In the genomic region with DNA sequence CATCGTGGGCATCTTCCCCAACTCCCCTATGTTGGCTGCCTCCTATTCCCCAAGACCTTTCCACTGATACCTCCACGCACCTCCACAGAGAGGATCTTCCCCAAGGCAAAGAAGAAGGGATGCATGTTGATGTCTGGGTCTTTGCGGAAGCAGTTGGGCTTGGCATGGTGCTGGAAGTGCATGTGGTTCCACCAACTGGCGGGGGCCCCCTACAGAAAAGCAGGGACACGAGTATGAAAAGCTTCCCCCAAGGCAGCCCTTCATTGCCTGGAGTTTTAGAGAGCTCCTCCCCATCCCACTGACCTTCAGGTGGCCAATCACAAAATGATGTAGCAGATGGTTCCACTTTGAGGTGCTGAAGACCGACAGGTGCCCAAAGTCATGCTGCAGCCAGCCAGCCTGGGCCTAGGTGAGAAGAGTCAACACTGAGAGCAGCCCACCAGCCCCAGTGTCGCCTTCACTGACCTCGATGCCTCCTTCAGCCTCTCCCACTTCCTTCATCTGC, we compare ENCODE assay signal across 18 cellular contexts. TPM values are rescaled to one million over a fixed set of nuclear protein-coding genes. Genes with fewer than 3 reads are reported as not detected.
A peak's percentile ranks its signal among the peaks of the same experiment; 100 is the strongest.
DNase-seq lines count a peak whose midpoint lies in the region; ATAC-seq, FAIRE-seq and TF ChIP-seq lines count a peak whose summit lies in the region.
"Had no signal": no experiment of that assay in that cellular context is flagged by ENCODE, and none has a peak within 500 bp of the region (broad histone marks: within the 10 kb centered on the region; RNA-seq: fewer than 3 reads in every experiment).

No MANE protein-coding gene starts in this region.

- H3K36me3 Mint-ChIP-seq in chondrocyte (ENCODE audit: low read depth), result peaks cover 20% of the 10 kb centered on the region

- H3K27me3 Mint-ChIP-seq in chondrocyte (ENCODE audit: low read depth), result no peaks in the 10 kb centered on the region

- no peak for TF ChIP-seq RAD21 in K562 (CRISPR knock-in tag; conservative IDR thresholded peaks at IDR 0.05 in 1 of 2, IDR thresholded peaks at IDR 0.05 in 1 of 2)

- no peak for TF ChIP-seq EP300 in K562 (IDR thresholded peaks at IDR 0.05; ENCODE audit: low read length)

- H3K4me1 ChIP-seq in K562 (replicated peaks in 1 of 2; ENCODE audit: control insufficient read depth in 2 of 2, insufficient read depth in 2 of 2, low read length in 2 of 2) (peaks cover 24 to 35% of the 10 kb centered on the region in 2 experiments; a peak in 4 of 5 replicates), spleen (peaks cover 0 to 15% (median 9%) of the 10 kb centered on the region in 6 donors), mammary epithelial cell (ENCODE audit: insufficient read depth, low read length) (peaks cover 12% of the 10 kb centered on the region)

- no peak for ATAC-seq in K562

- H3K9me3 ChIP-seq in K562 (replicated peaks; ENCODE audit: control insufficient read depth, insufficient read depth, low read depth, low read length) (no peaks in the 10 kb centered on the region), spleen (no peaks in the 10 kb centered on the region), mammary epithelial cell (replicated peaks; ENCODE audit: insufficient read depth, low read length) (no peaks in the 10 kb centered on the region)
- H3K9me3 ChIP-seq: Caco-2 had no signal

- in situ Hi-C loops in K562 (cut with MboI), result no loop called here
- in situ Hi-C loops in mammary epithelial cell (cut with MboI; ENCODE audit: low sequenced_read_pairs in 2 of 2), result no loop called here

- intact Hi-C loops in K562 (cut with micrococcal nuclease) (no loop called here), spleen (cut with DNase I; ENCODE audit: low total_unique reads) (no loop called here), mammary epithelial cell (cut with micrococcal nuclease) (no loop called here)

- FAIRE-seq in K562 (lab: Jason Lieb, UNC), result no peak
- FAIRE-seq: GM12891, GM18507, H1 had no signal

- POLR2A ChIA-PET in K562 (lab: Yijun Ruan, JAX), result interaction anchor here (0.6 to 5.9 kb wide), 7 partner anchors 12 to 296 kb away, joined by 3 to 48 read pairs (median 3); a partner anchor contains a TSS

- H3K9me3 Mint-ChIP-seq in chondrocyte (ENCODE audit: low read depth), result no peaks in the 10 kb centered on the region
- H3K9me3 Mint-ChIP-seq: CD4-positive, alpha-beta memory T cell had no signal

- WGBS in K562 (ENCODE audit: insufficient coverage, low coverage, missing lambda C conversion rate), result 86% methylated on average over 8 of the region's 8 CpGs
- WGBS in spleen, 5 donors, result 93 to 99% (median 96%) methylated on average over 8 of the region's 8 CpGs
- 98% methylated on average over 8 of the region's 8 CpGs for WGBS in mammary epithelial cell (ENCODE audit: low coverage, missing lambda C conversion rate)

- CTCF ChIA-PET in K562 (lab: Yijun Ruan, JAX; ENCODE audit: low intra/inter-chr PET ratio) (no interaction called here), mammary epithelial cell (lab: Charles Lee; ENCODE audit: low non-redundant PET) (no interaction called here)

- TF ChIP-seq CTCF in K562 (IDR thresholded peaks at IDR 0.05 in 2 of 3, conservative IDR thresholded peaks at IDR 0.05 in 1 of 3; ENCODE audit: insufficient read depth in 2 of 3, low read depth in 1 of 3, low read length in 3 of 3) (no peak), chondrocyte (IDR thresholded peaks at IDR 0.05) (no peak), spleen (IDR thresholded peaks at IDR 0.05 in 8 of 11, conservative IDR thresholded peaks at IDR 0.05 in 3 of 11) (no peak), mammary epithelial cell (conservative IDR thresholded peaks at IDR 0.05 in 1 of 2, IDR thresholded peaks at IDR 0.05 in 1 of 2; ENCODE audit: extremely low read depth in 1 of 2, insufficient read depth in 1 of 2, low read depth in 1 of 2, low read length in 2 of 2) (no peak)

- H3K27ac Mint-ChIP-seq in chondrocyte (ENCODE audit: unreplicated experiment), result no peak overlapping the region
- H3K27ac Mint-ChIP-seq: CD4-positive, alpha-beta memory T cell had no signal

- H3K79me2 ChIP-seq in K562 (ENCODE audit: control insufficient read depth, insufficient read depth, low read length) (peaks cover 61% of the 10 kb centered on the region), mammary epithelial cell (ENCODE audit: insufficient read depth, low read length) (peaks cover 7% of the 10 kb centered on the region)

- peaks cover 91% of the 10 kb centered on the region for H3K36me3 ChIP-seq in K562 (ENCODE audit: control insufficient read depth, insufficient read depth, low read length)
- peaks cover 0 to 65% (median 8%) of the 10 kb centered on the region in 6 donors for H3K36me3 ChIP-seq in spleen
- H3K36me3 ChIP-seq in mammary epithelial cell (ENCODE audit: insufficient read depth, low read length), result peaks cover 14% of the 10 kb centered on the region

- peaks cover 10% of the 10 kb centered on the region for H3K4me1 Mint-ChIP-seq in chondrocyte (ENCODE audit: low read depth)

- TF ChIP-seq POLR2A in K562 (conservative IDR thresholded peaks at IDR 0.05) (0 out of 2 replicates have a peak, but pooled peaks have one; percentile 2), spleen (IDR thresholded peaks at IDR 0.05) (no peak)

- DNase-seq in K562 (ENCODE audit: extremely low read depth in 1 of 4, low spot score in 3 of 4) (no peak), chondrocyte (ENCODE audit: low spot score) (peak; percentile 59), spleen (peak; percentile 43), mammary epithelial cell (no peak), GDM1 (lab: John Stamatoyannopoulos, UW) (no peak)
- no peak for DNase-seq in activated effector memory CD4-positive, alpha-beta T cell treated with anti-CD3 and anti-CD28 coated beads, Interleukin-2, amount 50 U/mL, for 16 hours
- DNase-seq: C1 segment of cervical spinal cord; Caco-2; CD4-positive, alpha-beta memory T cell; DMS153; DND-41; GF-D8; GM23248; H7; HCEC 1CT had no signal

- H3K9me1 ChIP-seq in K562 (ENCODE audit: control insufficient read depth, insufficient read depth, low read length), result no peaks in the 10 kb centered on the region

- no TSS peak for BruUV-seq in K562 (replicated peaks; lab: Mats Ljungman, UMichigan)
- no TSS peak for BruUV-seq in mammary epithelial cell (replicated peaks; lab: Mats Ljungman, UMichigan)

- H3K27ac ChIP-seq in K562 (ENCODE audit: extremely low read depth, low read depth, low read length) (no peak overlapping the region), spleen (no peak overlapping the region), mammary epithelial cell (ENCODE audit: insufficient read depth, low read depth, low read length) (no peak overlapping the region)
- H3K27ac ChIP-seq: GM23248 had no signal

- H3K4me3 Mint-ChIP-seq in chondrocyte (ENCODE audit: unreplicated experiment), result no peak overlapping the region
- H3K4me3 Mint-ChIP-seq: CD4-positive, alpha-beta memory T cell had no signal

- dilution Hi-C loops in mammary epithelial cell (cut with HindIII; ENCODE audit: low sequenced_read_pairs), result loop anchor here (5.0 to 10.0 kb wide), 3 partner anchors 37 to 864 kb away; a partner anchor contains a TSS

- 0 out of 4 replicates have a peak overlapping the region, but pooled peaks of 1 of the 2 experiments have one; percentile 40 for H3K9ac ChIP-seq in K562 (ENCODE audit: insufficient read depth in 1 of 2, low read depth in 2 of 2, low read length in 2 of 2)
- no peak overlapping the region for H3K9ac ChIP-seq in mammary epithelial cell (ENCODE audit: insufficient read depth, low read length)
- H3K9ac ChIP-seq: GM23248 had no signal

- H2AFZ ChIP-seq in K562 (ENCODE audit: low read depth, low read length) (no peak overlapping the region), mammary epithelial cell (ENCODE audit: low read depth, low read length) (no peak overlapping the region)
- H2AFZ ChIP-seq: GM23248 had no signal

- H3K27me3 ChIP-seq in K562 (ENCODE audit: control insufficient read depth in 2 of 2, insufficient read depth in 2 of 2, low read length in 2 of 2) (no peaks in the 10 kb centered on the region; a peak in 1 of 5 replicates), spleen (replicated peaks in 1 of 7) (peaks cover 0 to 17% (median 0%) of the 10 kb centered on the region in 7 donors), mammary epithelial cell (ENCODE audit: insufficient read depth, low read length) (no peaks in the 10 kb centered on the region)

- H3K4me3 ChIP-seq in K562, result no peak overlapping the region
- no peak overlapping the region for H3K4me3 ChIP-seq in spleen
- no peak overlapping the region for H3K4me3 ChIP-seq in mammary epithelial cell (replicated peaks in 1 of 3; ENCODE audit: insufficient read depth in 1 of 3, low read depth in 2 of 3, low read length in 3 of 3)
- H3K4me3 ChIP-seq: GM23248 had no signal

- H3K4me2 ChIP-seq in K562 (ENCODE audit: insufficient read depth, low read length) (no peak overlapping the region), mammary epithelial cell (ENCODE audit: insufficient read depth, low read depth, low read length) (no peak overlapping the region)

- H4K20me1 ChIP-seq in K562 (replicated peaks; ENCODE audit: control insufficient read depth, insufficient read depth, low read length) (no peaks in the 10 kb centered on the region), mammary epithelial cell (ENCODE audit: insufficient read depth, low read length) (no peaks in the 10 kb centered on the region)

RNA-seq across cellular contexts. Expression of a gene that starts 6.1 kb away (rescaled TPM):
- total RNA-seq in K562 (2011; cell fraction: chromatin; rRNA removed; ENCODE audit: low replicate concordance), result 611 and 866 TPM in 2 replicates
- 866 and 894 TPM in 2 replicates for total RNA-seq in K562 (2011; cell fraction: nucleolus; rRNA removed)
- 825 and 959 TPM in 2 replicates for total RNA-seq in K562 (2011; cell fraction: nucleoplasm; rRNA removed)
- total RNA-seq in K562 (2014; rRNA removed), result 250 and 292 TPM in 2 replicates
- 367 and 390 TPM in 2 replicates for total RNA-seq in K562 (2014; rRNA removed; fragmentation: Illumina TruSeq; extraction: Trizol)
- total RNA-seq in K562 (2015; rRNA removed; fragmentation: Illumina TruSeq; extraction: Trizol), result 353 and 364 TPM in 2 replicates
- 378 and 411 TPM in 2 replicates for total RNA-seq in K562 (2021)
- 747 and 864 TPM in 2 replicates for polyA plus RNA-seq in K562 (2011; rRNA removed)
- 1,005 and 1,028 TPM in 2 replicates for polyA plus RNA-seq in K562 (2011; cell fraction: cytosol; rRNA removed)
- polyA plus RNA-seq in K562 (2011; cell fraction: nucleus; rRNA removed), result 277 and 375 TPM in 2 replicates
- polyA plus RNA-seq in K562 (2012), result 228 and 290 TPM in 2 replicates
- 394 and 457 TPM in 2 replicates for polyA plus RNA-seq in K562 (2014; fragmentation: Illumina TruSeq; extraction: Trizol)
- 100 to 1,000 TPM; 110 to 174 TPM for polyA plus RNA-seq in K562 (2014; fragmentation: Nextera tagmentation; extraction: Ambion mirVana)
- polyA plus RNA-seq in K562 (2014; rRNA removed), result 295 and 314 TPM in 2 replicates
- polyA minus RNA-seq in K562 (2011; rRNA and poly(A)+ RNA removed), result 571 and 760 TPM in 2 replicates
- 555 and 599 TPM in 2 replicates for polyA minus RNA-seq in K562 (2011; cell fraction: cytosol; rRNA and poly(A)+ RNA removed)
- 280 and 292 TPM in 2 replicates for polyA minus RNA-seq in K562 (2011; cell fraction: nucleus; rRNA and poly(A)+ RNA removed)
- total RNA-seq in chondrocyte, result 72.6 to 95.5 TPM (median 74.6 TPM) in 3 replicates
- total RNA-seq in spleen, result 10 to 100 TPM in 6 of 7 donors, 1 to 10 TPM in 1; 8.6 to 25.6 (median 12.9) TPM
- polyA plus RNA-seq in spleen, result 1 to 10 TPM; 2.2 to 6.7 (median 3.3) TPM
- total RNA-seq in mammary epithelial cell, result 10 to 100 TPM; 32.9 to 38.8 TPM
- polyA plus RNA-seq in mammary epithelial cell, result 56.1 TPM
- polyA minus RNA-seq in mammary epithelial cell, result 31.0 TPM

RNA-seq across cellular contexts. Expression of a gene that starts 17.4 kb away (rescaled TPM):
- total RNA-seq in K562 (2011; cell fraction: chromatin; rRNA removed; ENCODE audit: low replicate concordance), result 49.3 and 107 TPM in 2 replicates
- total RNA-seq in K562 (2011; cell fraction: nucleolus; rRNA removed), result 68.6 and 70.4 TPM in 2 replicates
- total RNA-seq in K562 (2011; cell fraction: nucleoplasm; rRNA removed), result 66.5 and 86.0 TPM in 2 replicates
- total RNA-seq in K562 (2014; rRNA removed) (13.2 and 17.7 TPM in 2 replicates), K562 (2014; rRNA removed; fragmentation: Illumina TruSeq; extraction: Trizol) (14.5 and 16.2 TPM in 2 replicates), K562 (2015; rRNA removed; fragmentation: Illumina TruSeq; extraction: Trizol) (11.5 and 12.0 TPM in 2 replicates), K562 (2021) (28.6 and 30.4 TPM in 2 replicates), chondrocyte (202 to 315 TPM (median 297 TPM) in 3 replicates), spleen (10 to 100 TPM in 5 of 7 donors, 1 to 10 TPM in 2; 2.8 to 20.6 (median 11.1) TPM), mammary epithelial cell (100 to 1,000 TPM in 1 of 2 donors, 10 to 100 TPM in 1; 70.7 to 222 TPM)
- polyA plus RNA-seq in K562 (2011; rRNA removed) (42.8 and 57.1 TPM in 2 replicates), K562 (2014; fragmentation: Illumina TruSeq; extraction: Trizol) (33.9 and 39.7 TPM in 2 replicates), K562 (2014; fragmentation: Nextera tagmentation; extraction: Ambion mirVana) (1 to 10 TPM; 2.9 to 5.3 TPM), K562 (2014; rRNA removed) (23.9 and 27.2 TPM in 2 replicates), spleen (10 to 100 TPM in 2 of 3 donors, 1 to 10 TPM in 1; 5.5 to 16.8 (median 14.6) TPM), mammary epithelial cell (314 TPM)
- 45.6 and 51.9 TPM in 2 replicates for polyA plus RNA-seq in K562 (2011; cell fraction: cytosol; rRNA removed)
- polyA plus RNA-seq in K562 (2011; cell fraction: nucleus; rRNA removed), result 34.1 and 48.4 TPM in 2 replicates
- 27.8 and 43.6 TPM in 2 replicates for polyA plus RNA-seq in K562 (2012)
- polyA minus RNA-seq in K562 (2011; rRNA and poly(A)+ RNA removed), result 38.9 and 48.8 TPM in 2 replicates
- 21.3 and 32.6 TPM in 2 replicates for polyA minus RNA-seq in K562 (2011; cell fraction: cytosol; rRNA and poly(A)+ RNA removed)
- 10.5 and 15.2 TPM in 2 replicates for polyA minus RNA-seq in K562 (2011; cell fraction: nucleus; rRNA and poly(A)+ RNA removed)
- polyA minus RNA-seq in mammary epithelial cell, result 502 TPM

RNA-seq across cellular contexts. Expression of a gene that starts 18.0 kb away (rescaled TPM):
- total RNA-seq in K562 (2011; cell fraction: chromatin; rRNA removed; ENCODE audit: low replicate concordance), result 27.9 and 42.4 TPM in 2 replicates
- 50.0 and 60.9 TPM in 2 replicates for total RNA-seq in K562 (2011; cell fraction: nucleolus; rRNA removed)
- 37.0 and 43.3 TPM in 2 replicates for total RNA-seq in K562 (2011; cell fraction: nucleoplasm; rRNA removed)
- total RNA-seq in K562 (2014; rRNA removed) (156 and 172 TPM in 2 replicates), K562 (2014; rRNA removed; fragmentation: Illumina TruSeq; extraction: Trizol) (130 and 137 TPM in 2 replicates), K562 (2015; rRNA removed; fragmentation: Illumina TruSeq; extraction: Trizol) (150 and 154 TPM in 2 replicates), K562 (2021) (140 and 150 TPM in 2 replicates), chondrocyte (12.6 to 27.1 TPM (median 13.2 TPM) in 3 replicates), spleen (10 to 100 TPM in 5 of 7 donors, 1 to 10 TPM in 2; 8.9 to 17.2 (median 14.8) TPM), mammary epithelial cell (10 to 100 TPM; 11.7 to 46.1 TPM)
- polyA plus RNA-seq in K562 (2011; rRNA removed) (91.3 and 124 TPM in 2 replicates), K562 (2014; fragmentation: Illumina TruSeq; extraction: Trizol) (138 and 146 TPM in 2 replicates), K562 (2014; fragmentation: Nextera tagmentation; extraction: Ambion mirVana) (10 to 100 TPM; 58.1 to 86.8 TPM), K562 (2014; rRNA removed) (132 and 136 TPM in 2 replicates), spleen (10 to 100 TPM in 2 of 3 donors, 1 to 10 TPM in 1; 7.3 to 16.7 (median 15.9) TPM), mammary epithelial cell (65.0 TPM)
- 83.9 and 106 TPM in 2 replicates for polyA plus RNA-seq in K562 (2011; cell fraction: cytosol; rRNA removed)
- polyA plus RNA-seq in K562 (2011; cell fraction: nucleus; rRNA removed), result 28.7 and 36.3 TPM in 2 replicates
- polyA plus RNA-seq in K562 (2012), result 122 and 124 TPM in 2 replicates
- 77.5 and 111 TPM in 2 replicates for polyA minus RNA-seq in K562 (2011; rRNA and poly(A)+ RNA removed)
- 54.2 and 76.3 TPM in 2 replicates for polyA minus RNA-seq in K562 (2011; cell fraction: cytosol; rRNA and poly(A)+ RNA removed)
- polyA minus RNA-seq in K562 (2011; cell fraction: nucleus; rRNA and poly(A)+ RNA removed), result 29.8 and 34.1 TPM in 2 replicates
- polyA minus RNA-seq in mammary epithelial cell, result 96.1 TPM

RNA-seq across cellular contexts. Expression of a gene that starts 18.3 kb away (rescaled TPM):
- total RNA-seq in K562 (2011; cell fraction: chromatin; rRNA removed; ENCODE audit: low replicate concordance), result 88.0 and 142 TPM in 2 replicates
- 195 and 216 TPM in 2 replicates for total RNA-seq in K562 (2011; cell fraction: nucleolus; rRNA removed)
- total RNA-seq in K562 (2011; cell fraction: nucleoplasm; rRNA removed), result 192 and 237 TPM in 2 replicates
- total RNA-seq in K562 (2014; rRNA removed) (97.2 and 153 TPM in 2 replicates), K562 (2014; rRNA removed; fragmentation: Illumina TruSeq; extraction: Trizol) (227 and 239 TPM in 2 replicates), K562 (2015; rRNA removed; fragmentation: Illumina TruSeq; extraction: Trizol) (221 and 231 TPM in 2 replicates), K562 (2021) (168 and 200 TPM in 2 replicates), chondrocyte (103 to 133 TPM (median 106 TPM) in 3 replicates), spleen (10 to 100 TPM; 52.4 to 85.2 (median 62.0) TPM), mammary epithelial cell (10 to 100 TPM; 48.2 to 99.7 TPM)
- polyA plus RNA-seq in K562 (2011; rRNA removed) (630 and 713 TPM in 2 replicates), K562 (2014; fragmentation: Illumina TruSeq; extraction: Trizol) (213 and 256 TPM in 2 replicates), K562 (2014; fragmentation: Nextera tagmentation; extraction: Ambion mirVana) (100 to 1,000 TPM; 794 to 856 TPM), K562 (2014; rRNA removed) (199 and 268 TPM in 2 replicates), spleen (100 to 1,000 TPM; 122 to 185 (median 125) TPM), mammary epithelial cell (202 TPM)
- polyA plus RNA-seq in K562 (2011; cell fraction: cytosol; rRNA removed), result 728 and 1,027 TPM in 2 replicates
- 254 and 417 TPM in 2 replicates for polyA plus RNA-seq in K562 (2011; cell fraction: nucleus; rRNA removed)
- polyA plus RNA-seq in K562 (2012), result 426 and 696 TPM in 2 replicates
- 155 and 167 TPM in 2 replicates for polyA minus RNA-seq in K562 (2011; rRNA and poly(A)+ RNA removed)
- 111 and 157 TPM in 2 replicates for polyA minus RNA-seq in K562 (2011; cell fraction: cytosol; rRNA and poly(A)+ RNA removed)
- polyA minus RNA-seq in K562 (2011; cell fraction: nucleus; rRNA and poly(A)+ RNA removed), result 46.0 and 84.9 TPM in 2 replicates
- 79.7 TPM for polyA minus RNA-seq in mammary epithelial cell

RNA-seq across cellular contexts. Expression of a gene that starts 58.3 kb away (rescaled TPM):
- 95.5 and 239 TPM in 2 replicates for total RNA-seq in K562 (2011; cell fraction: chromatin; rRNA removed; ENCODE audit: low replicate concordance)
- total RNA-seq in K562 (2011; cell fraction: nucleolus; rRNA removed), result 109 and 132 TPM in 2 replicates
- 92.2 and 107 TPM in 2 replicates for total RNA-seq in K562 (2011; cell fraction: nucleoplasm; rRNA removed)
- total RNA-seq in K562 (2014; rRNA removed) (7.1 and 11.0 TPM in 2 replicates), K562 (2014; rRNA removed; fragmentation: Illumina TruSeq; extraction: Trizol) (2.6 and 3.3 TPM in 2 replicates), K562 (2015; rRNA removed; fragmentation: Illumina TruSeq; extraction: Trizol) (4.0 and 4.1 TPM in 2 replicates), K562 (2021) (21.4 and 25.8 TPM in 2 replicates), chondrocyte (1.6 to 1.7 TPM in 2 of 3 replicates, not detected in the other), spleen (1 to 10 TPM in 1 of 7 donors, under 1 TPM in 6; 0.32 to 1.5 (median 0.79) TPM), mammary epithelial cell (under 1 TPM; under 0.01 to 0.26 TPM)
- polyA plus RNA-seq in K562 (2011; rRNA removed) (10.4 and 16.6 TPM in 2 replicates), K562 (2014; fragmentation: Illumina TruSeq; extraction: Trizol) (14.7 and 17.8 TPM in 2 replicates), K562 (2014; fragmentation: Nextera tagmentation; extraction: Ambion mirVana) (1 to 10 TPM; 2.3 TPM), K562 (2014; rRNA removed) (15.6 and 17.4 TPM in 2 replicates), spleen (under 1 TPM; 0.15 to 0.50 (median 0.45) TPM), mammary epithelial cell (0.16 TPM)
- 13.6 and 26.3 TPM in 2 replicates for polyA plus RNA-seq in K562 (2011; cell fraction: cytosol; rRNA removed)
- polyA plus RNA-seq in K562 (2011; cell fraction: nucleus; rRNA removed), result 104 and 152 TPM in 2 replicates
- polyA plus RNA-seq in K562 (2012), result 14.8 and 25.8 TPM in 2 replicates
- 6.8 and 8.5 TPM in 2 replicates for polyA minus RNA-seq in K562 (2011; rRNA and poly(A)+ RNA removed)
- 22.7 and 23.9 TPM in 2 replicates for polyA minus RNA-seq in K562 (2011; cell fraction: cytosol; rRNA and poly(A)+ RNA removed)
- 32.4 and 34.1 TPM in 2 replicates for polyA minus RNA-seq in K562 (2011; cell fraction: nucleus; rRNA and poly(A)+ RNA removed)
- polyA minus RNA-seq in mammary epithelial cell, result not detected
- total RNA-seq: GM23248 had no signal

Comparison
In these comparisons a context has a peak if more than half of its experiments do, and no peak if none do; other contexts are left out.
1. DNase-seq: peak in chondrocyte (single experiment) and spleen (single experiment); none in K562 (0 of 4), activated effector memory CD4-positive, alpha-beta T cell treated with anti-CD3 and anti-CD28 coated beads, Interleukin-2, amount 50 U/mL, for 16 hours (single experiment), mammary epithelial cell (single experiment) and GDM1 (single experiment).